ENCODE assay signal across 23 cellular contexts in genomic region chr11:128251140-128251539, GRCh38.
A peak's percentile ranks its signal among the peaks of the same experiment; 100 is the strongest.
DNase-seq lines count a peak whose midpoint lies in the region; ATAC-seq and TF ChIP-seq lines count a peak whose summit lies in the region.
"Had no signal": no experiment of that assay in that cellular context is flagged by ENCODE, and none has a peak within 500 bp of the region (broad histone marks: within the 10 kb centered on the region; RNA-seq: fewer than 3 reads in every experiment).

No MANE protein-coding gene starts in this region.

- H3K79me1 ChIP-seq in mesenchymal stem cell (replicated peaks; ENCODE audit: low read length, poor library complexity, severe bottlenecking) = no peaks in the 10 kb centered on the region

- H3K4me3 ChIP-seq in AG10803 (ENCODE audit: low read length) = no peak overlapping the region
- no peak overlapping the region for H3K4me3 ChIP-seq in PC-3 (ENCODE audit: low read length)
- H3K4me3 ChIP-seq in epithelial cell of esophagus (ENCODE audit: low read length) = no peak overlapping the region
- H3K4me3 ChIP-seq in mesenchymal stem cell (ENCODE audit: insufficient read depth in 1 of 2, low read depth in 1 of 2, low read length in 2 of 2) = no peak overlapping the region
- no peak overlapping the region for H3K4me3 ChIP-seq in H7 (ENCODE audit: insufficient read depth, low read depth, low read length)
- H3K4me3 ChIP-seq: cardiac muscle cell, right lobe of liver had no signal

- WGBS in mesenchymal stem cell = 81% methylated on average over 2 of the region's 2 CpGs

- H3K9ac ChIP-seq in PC-3 (ENCODE audit: low read length) (no peak overlapping the region), mesenchymal stem cell (ENCODE audit: low read length) (no peak overlapping the region)

- H4K91ac ChIP-seq in mesenchymal stem cell (ENCODE audit: low read length) = no peak overlapping the region

- H2BK5ac ChIP-seq in mesenchymal stem cell (ENCODE audit: low read depth, low read length, poor library complexity, severe bottlenecking) = no peak overlapping the region

- H2AFZ ChIP-seq in PC-3 (ENCODE audit: low read length) (no peak overlapping the region), mesenchymal stem cell (ENCODE audit: low read depth, low read length) (no peak overlapping the region)

- peak; percentile 67 for DNase-seq in AG10803 (ENCODE audit: low read depth)
- peak; percentile 15 for DNase-seq in PC-3
- peak; percentile 86 for DNase-seq in epithelial cell of esophagus (ENCODE audit: low read depth)
- peak; percentile 35 for DNase-seq in mesenchymal stem cell
- DNase-seq in substantia nigra (lab: John Stamatoyannopoulos, UW) = no peak
- DNase-seq in H7 = no peak
- no peak for DNase-seq in T-helper 2 cell
- DNase-seq: activated CD4-positive, alpha-beta T cell treated with anti-CD3 and anti-CD28 coated beads for 48 hours; activated gamma-delta T cell treated with Interleukin-2 at 50 U/mL for 16 hours; activated T-cell treated with anti-CD3 and anti-CD28 coated beads, Interleukin-2, amount 50 U/mL, for 24 hours; CD4-positive, alpha-beta memory T cell; hippocampal formation; NCI-H1092 treated with DMSO at 0.1 percent for 48 hours; NCI-H2029; NCI-H82; posterior cingulate gyrus; right lobe of liver; stimulated activated naive CD4-positive, alpha-beta T cell treated with Interleukin-2 at 50 U/mL for 16 hours had no signal

- no peak overlapping the region for H3K23ac ChIP-seq in mesenchymal stem cell (ENCODE audit: low read length in 2 of 2)

- no peaks in the 10 kb centered on the region for H3K9me3 ChIP-seq in PC-3 (ENCODE audit: low read length)
- no peaks in the 10 kb centered on the region for H3K9me3 ChIP-seq in mesenchymal stem cell (ENCODE audit: control insufficient read depth, low read length)
- H3K9me3 ChIP-seq: right lobe of liver had no signal

- no peaks in the 10 kb centered on the region for H4K20me1 ChIP-seq in PC-3 (ENCODE audit: low read length)

- H4K8ac ChIP-seq in mesenchymal stem cell (ENCODE audit: low read length) = no peak overlapping the region

- H3K36me3 ChIP-seq in PC-3 (ENCODE audit: low read depth, low read length) (no peaks in the 10 kb centered on the region), mesenchymal stem cell (ENCODE audit: control insufficient read depth in 1 of 2, insufficient read depth in 2 of 2, low read depth in 1 of 2, low read length in 2 of 2) (no peaks in the 10 kb centered on the region), H7 (replicated peaks; ENCODE audit: control insufficient read depth, insufficient read depth, low read length) (no peaks in the 10 kb centered on the region)
- H3K36me3 ChIP-seq: cardiac muscle cell, right lobe of liver had no signal

- ATAC-seq in PC-3 = no peak
- ATAC-seq in GM18909 (IDR thresholded peaks at IDR 0.05; ENCODE audit: poor library complexity, unreplicated experiment) = no peak
- ATAC-seq: SK-N-SH treated with all-trans-retinoic acid at 6 μM for 48 hours had no signal

- H2BK15ac ChIP-seq in mesenchymal stem cell (ENCODE audit: low read depth, poor library complexity, severe bottlenecking) = no peak overlapping the region

- H3K27me3 ChIP-seq in PC-3 (ENCODE audit: low read length) (no peaks in the 10 kb centered on the region), mesenchymal stem cell (ENCODE audit: control insufficient read depth in 1 of 2, insufficient read depth in 1 of 2, low read length in 2 of 2) (no peaks in the 10 kb centered on the region), H7 (ENCODE audit: control insufficient read depth, insufficient read depth, low read length) (no peaks in the 10 kb centered on the region)
- H3K27me3 ChIP-seq: cardiac muscle cell, right lobe of liver had no signal

- intact Hi-C loops in PC-3 (cut with micrococcal nuclease) = no loop called here

- no peak overlapping the region for H3K27ac ChIP-seq in PC-3 (ENCODE audit: low read length)
- no peak overlapping the region for H3K27ac ChIP-seq in mesenchymal stem cell (ENCODE audit: low read length, poor library complexity, severe bottlenecking)
- H3K27ac ChIP-seq in substantia nigra (ENCODE audit: low read depth, low read length, poor library complexity, severe bottlenecking) = no peak overlapping the region
- H3K27ac ChIP-seq: cardiac muscle cell, HL-60, right lobe of liver, VCaP had no signal

- H3K4me1 ChIP-seq in PC-3 (ENCODE audit: insufficient read depth, low read length) (no peaks in the 10 kb centered on the region), mesenchymal stem cell (ENCODE audit: control insufficient read depth, insufficient read depth, low read depth, low read length) (no peaks in the 10 kb centered on the region)
- H3K4me1 ChIP-seq: right lobe of liver had no signal

- H3K4me2 ChIP-seq in PC-3 (ENCODE audit: low read length) (no peak overlapping the region), mesenchymal stem cell (ENCODE audit: low read length, poor library complexity, severe bottlenecking) (no peak overlapping the region)

- H3F3A ChIP-seq in PC-3 (ENCODE audit: low read length, unreplicated experiment) = no peaks in the 10 kb centered on the region

- no peak overlapping the region for H2AK5ac ChIP-seq in mesenchymal stem cell (ENCODE audit: low read length, severe bottlenecking)

- BruUV-seq in PC-3 (replicated peaks; lab: Mats Ljungman, UMichigan) = no TSS peak

- TF ChIP-seq CTCF in AG10803 (conservative IDR thresholded peaks at IDR 0.05; ENCODE audit: low read length) (no peak), PC-3 (conservative IDR thresholded peaks at IDR 0.05; ENCODE audit: low read depth, low read length) (no peak), epithelial cell of esophagus (IDR thresholded peaks at IDR 0.05; ENCODE audit: insufficient read depth, low read depth, low read length, missing control alignments) (no peak)

- no peak overlapping the region for H3K14ac ChIP-seq in mesenchymal stem cell (ENCODE audit: low read length in 2 of 2)

- no peaks in the 10 kb centered on the region for H3K9me2 ChIP-seq in PC-3 (replicated peaks; ENCODE audit: low read length)

- H2BK12ac ChIP-seq in mesenchymal stem cell (ENCODE audit: low read length in 2 of 2) = no peak overlapping the region

- H2BK120ac ChIP-seq in mesenchymal stem cell (ENCODE audit: low read depth, low read length) = no peak overlapping the region

- POLR2A ChIA-PET in PC-3 (lab: Charles Lee; ENCODE audit: unreplicated experiment) = no interaction called here

- CTCF ChIA-PET in PC-3 (lab: Charles Lee) = no interaction called here

- H3K4ac ChIP-seq in mesenchymal stem cell (ENCODE audit: low read depth in 1 of 2, low read length in 2 of 2) = no peak overlapping the region

- H3K18ac ChIP-seq in mesenchymal stem cell (ENCODE audit: low read depth in 1 of 2, low read length in 2 of 2) = no peak overlapping the region

- H3K79me2 ChIP-seq in PC-3 (ENCODE audit: low read length) = no peaks in the 10 kb centered on the region

Comparison
In these comparisons a context has a peak if more than half of its experiments do, and no peak if none do; other contexts are left out.
1. DNase-seq: peak in AG10803 (single experiment), PC-3 (single experiment), epithelial cell of esophagus (single experiment) and mesenchymal stem cell (single experiment); none in substantia nigra (0 of 49), H7 (single experiment) and T-helper 2 cell (0 of 5).